19 cellular contexts compared by ENCODE assay signal in genomic region chr2:159073256-159073655, GRCh38.
DNase-seq lines count a peak whose midpoint lies in the region; ATAC-seq and TF ChIP-seq lines count a peak whose summit lies in the region.
"Had no signal": no experiment of that assay in that cellular context is flagged by ENCODE, and none has a peak within 500 bp of the region (broad histone marks: within the 10 kb centered on the region; RNA-seq: fewer than 3 reads in every experiment).

No MANE protein-coding gene starts in this region.

- peaks cover 10 to 29% of the 10 kb centered on the region in 2 experiments; a peak in 3 of 4 replicates for H3K4me1 ChIP-seq in SK-N-SH (ENCODE audit: control insufficient read depth in 1 of 2, insufficient read depth in 2 of 2, low read depth in 1 of 2, low read length in 1 of 2)
- H3K4me1 ChIP-seq: body of pancreas had no signal

- peaks cover 0 to 4% of the 10 kb centered on the region in 2 experiments for H3K36me3 ChIP-seq in SK-N-SH (replicated peaks in 1 of 2; ENCODE audit: control insufficient read depth in 1 of 2, insufficient read depth in 2 of 2, low read length in 1 of 2)
- H3K36me3 ChIP-seq: heart left ventricle, upper lobe of right lung had no signal

- 74% methylated on average over 2 of the region's 2 CpGs for WGBS in SK-N-SH (ENCODE audit: low lambda C conversion rate)

- no peaks in the 10 kb centered on the region for H3K9me3 ChIP-seq in SK-N-SH
- H3K9me3 ChIP-seq: body of pancreas, heart left ventricle, upper lobe of right lung had no signal

- no peak for TF ChIP-seq RAD21 in SK-N-SH (IDR thresholded peaks at IDR 0.05; ENCODE audit: low read length)

- peak overlapping the region; percentile 50; the same call in 1 of the 2 replicates for H3K4me2 ChIP-seq in SK-N-SH

- CTCF ChIA-PET in SK-N-SH (lab: Yijun Ruan, JAX), result interaction anchor here (2.0 to 3.0 kb wide), 2 partner anchors 15 to 17 kb away, joined by 5 to 10 read pairs; no protein-coding TSS in a partner anchor

- no peaks in the 10 kb centered on the region for H3K9me2 ChIP-seq in SK-N-SH

- no peak for TF ChIP-seq EP300 in SK-N-SH (IDR thresholded peaks at IDR 0.05; ENCODE audit: borderline replicate concordance in 1 of 2, low read depth in 1 of 2, low read length in 1 of 2)

- no peaks in the 10 kb centered on the region for H4K20me1 ChIP-seq in SK-N-SH (ENCODE audit: insufficient read depth)

- H3K4me3 ChIP-seq in SK-N-SH (ENCODE audit: low read depth in 2 of 2, low read length in 1 of 2), result no peak overlapping the region
- no peak overlapping the region for H3K4me3 ChIP-seq in coronary artery
- H3K4me3 ChIP-seq: body of pancreas, GM12878, heart left ventricle, upper lobe of right lung had no signal

- no peak overlapping the region for H2AFZ ChIP-seq in SK-N-SH (ENCODE audit: low read depth)

- no peak for DNase-seq in SK-N-SH
- DNase-seq in coronary artery (ENCODE audit: low spot score), result no peak
- peak; percentile 30 for DNase-seq in kidney tubule cell (ENCODE audit: low spot score)
- DNase-seq in GOT3 (lab: John Stamatoyannopoulos, UW), result no peak
- no peak for DNase-seq in NCI-H1694 (lab: John Stamatoyannopoulos, UW)
- no peak for DNase-seq in HPDE6-E6E7 (ENCODE audit: extremely low spot score)
- DNase-seq in NCI-H774 (lab: John Stamatoyannopoulos, UW), result no peak
- DNase-seq: activated effector memory CD4-positive, alpha-beta T cell treated with anti-CD3 and anti-CD28 coated beads, Interleukin-2, amount 50 U/mL, for 16 hours; body of pancreas; CD4-positive, alpha-beta T cell; effector memory CD8-positive, alpha-beta T cell; heart left ventricle; naive thymus-derived CD4-positive, alpha-beta T cell; NCI-H2171 treated with DMSO at 0.1 percent for 48 hours; stimulated activated CD4-positive, alpha-beta T cell treated with anti-CD3 and anti-CD28 coated beads, Interleukin-4, amount 100 ng/mL, for 1 hour; upper lobe of right lung had no signal

- POLR2A ChIA-PET in SK-N-SH (lab: Yijun Ruan, JAX), result no interaction called here

- peak overlapping the region; percentile 26; the same call in 1 of the 2 replicates for H3K9ac ChIP-seq in SK-N-SH

- H3K27ac ChIP-seq in SK-N-SH (ENCODE audit: low read depth in 2 of 2, low read length in 1 of 2) (peak overlapping the region in 1 of 2 experiments; percentile 86; a peak in 2 of 4 replicates), coronary artery (peak overlapping the region; percentile 1 to 50)
- H3K27ac ChIP-seq: 22Rv1, body of pancreas, upper lobe of right lung had no signal

- no peak for TF ChIP-seq CTCF in SK-N-SH (IDR thresholded peaks at IDR 0.05)
- TF ChIP-seq CTCF in coronary artery (IDR thresholded peaks at IDR 0.05), result no peak

- peaks cover 42% of the 10 kb centered on the region for H3K79me2 ChIP-seq in SK-N-SH (ENCODE audit: insufficient read depth)

- peaks cover 21% of the 10 kb centered on the region for H3F3A ChIP-seq in SK-N-SH (replicated peaks; ENCODE audit: insufficient read depth)

- H3K27me3 ChIP-seq in SK-N-SH (ENCODE audit: insufficient read depth), result no peaks in the 10 kb centered on the region
- H3K27me3 ChIP-seq: body of pancreas, heart left ventricle, upper lobe of right lung had no signal

- no peak for ATAC-seq in SK-N-SH treated with all-trans-retinoic acid at 6 μM for 48 hours
- ATAC-seq: body of pancreas; effector memory CD8-positive, alpha-beta T cell; GM12878; heart left ventricle; naive thymus-derived CD4-positive, alpha-beta T cell; upper lobe of right lung had no signal

TF ChIP-seq in SK-N-SH, 30 proteins besides CTCF, POLR2A, EP300 and RAD21:
- TF ChIP-seq RFX5 (IDR thresholded peaks at IDR 0.05; ENCODE audit: low read length), result no peak
- no peak for TF ChIP-seq SIN3A (IDR thresholded peaks at IDR 0.05; ENCODE audit: borderline replicate concordance, low read depth, low read length)

TF ChIP-seq in SK-N-SH treated with all-trans-retinoic acid at 6 μM for 48 hours, 23 proteins besides CTCF, POLR2A, EP300 and RAD21:
- TF ChIP-seq PATZ1 (CRISPR knock-in tag; IDR thresholded peaks at IDR 0.05; ENCODE audit: borderline replicate concordance) (no peak), GLIS3 (CRISPR knock-in tag; IDR thresholded peaks at IDR 0.05) (no peak), SNAI2 (CRISPR knock-in tag; IDR thresholded peaks at IDR 0.05) (no peak), ZC3H10 (CRISPR knock-in tag; IDR thresholded peaks at IDR 0.05) (no peak), CSDC2 (CRISPR knock-in tag; IDR thresholded peaks at IDR 0.05) (no peak), RARB (CRISPR knock-in tag; IDR thresholded peaks at IDR 0.05) (no peak), ZNF565 (CRISPR knock-in tag; conservative IDR thresholded peaks at IDR 0.05; ENCODE audit: low read depth) (no peak), PPARA (CRISPR knock-in tag; IDR thresholded peaks at IDR 0.05; ENCODE audit: borderline replicate concordance) (no peak), ARNTL (CRISPR knock-in tag; IDR thresholded peaks at IDR 0.05; ENCODE audit: borderline replicate concordance, low read depth) (no peak), OSR1 (CRISPR knock-in tag; IDR thresholded peaks at IDR 0.05) (no peak), ZNF70 (CRISPR knock-in tag; IDR thresholded peaks at IDR 0.05) (no peak), BACH2 (CRISPR knock-in tag; IDR thresholded peaks at IDR 0.05; ENCODE audit: borderline replicate concordance) (no peak), TSHZ2 (CRISPR knock-in tag; IDR thresholded peaks at IDR 0.05) (no peak), TCF4 (CRISPR knock-in tag; IDR thresholded peaks at IDR 0.05; ENCODE audit: borderline replicate concordance) (no peak), ZFP3 (CRISPR knock-in tag; IDR thresholded peaks at IDR 0.05) (no peak), ISL1 (CRISPR knock-in tag; IDR thresholded peaks at IDR 0.05) (no peak)
